ENCODE assay signal across 1 cellular context in the genomic region with DNA sequence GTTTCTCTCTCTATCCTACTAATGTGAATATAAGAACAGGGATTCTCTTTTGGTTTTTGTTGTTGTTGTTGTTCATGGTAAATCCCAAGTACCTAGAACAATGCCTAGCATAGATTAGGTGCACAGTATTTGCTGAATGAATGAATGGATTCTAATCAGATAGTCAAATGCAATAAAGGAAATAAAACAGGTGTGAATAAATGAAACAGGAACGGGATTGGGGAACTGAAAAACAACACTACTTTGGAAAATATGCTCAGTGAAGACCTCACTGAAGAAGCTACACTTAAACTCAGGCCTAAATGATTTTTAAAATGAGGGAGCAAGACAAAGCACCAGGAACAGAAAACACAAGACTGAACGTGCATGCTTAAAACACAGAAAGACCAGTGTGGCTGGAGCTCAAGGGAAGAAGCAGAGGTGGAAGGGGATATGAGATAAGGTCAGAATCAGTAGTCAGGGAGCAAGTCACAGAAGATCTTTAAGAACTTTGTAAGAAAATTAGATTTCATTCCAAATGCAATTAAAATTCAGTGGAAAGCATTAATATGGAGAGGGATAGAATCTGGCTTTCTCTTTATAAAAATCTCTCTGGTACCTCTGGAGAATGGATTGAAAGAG.
TF ChIP-seq lines count a peak whose summit lies in the region.

No MANE protein-coding gene starts in this region.

TF ChIP-seq in HCT116, 20 proteins besides CTCF, POLR2A, EP300 and RAD21 (continued from another document):
- TF ChIP-seq ATF3 (IDR thresholded peaks at IDR 0.05), result no peak
- no peak for TF ChIP-seq SP1 (IDR thresholded peaks at IDR 0.05; ENCODE audit: low read depth)
- no peak for TF ChIP-seq TCF7L2 (IDR thresholded peaks at IDR 0.05; ENCODE audit: borderline replicate concordance, extremely low read depth, insufficient read depth, insufficient read length)
- TF ChIP-seq ZFX (IDR thresholded peaks at IDR 0.05), result no peak
- TF ChIP-seq MAX (IDR thresholded peaks at IDR 0.05), result no peak
- no peak for TF ChIP-seq ELF1 (IDR thresholded peaks at IDR 0.05; ENCODE audit: borderline replicate concordance, low read depth)
- TF ChIP-seq SIN3A (IDR thresholded peaks at IDR 0.05; ENCODE audit: low read depth), result no peak
- no peak for TF ChIP-seq EZH2 (IDR thresholded peaks at IDR 0.05)
- no peak for TF ChIP-seq JUND (IDR thresholded peaks at IDR 0.05)
- no peak for TF ChIP-seq ZBTB33 (IDR thresholded peaks at IDR 0.05; ENCODE audit: extremely low read depth, insufficient replicate concordance, low read length)
